In the genomic region with DNA sequence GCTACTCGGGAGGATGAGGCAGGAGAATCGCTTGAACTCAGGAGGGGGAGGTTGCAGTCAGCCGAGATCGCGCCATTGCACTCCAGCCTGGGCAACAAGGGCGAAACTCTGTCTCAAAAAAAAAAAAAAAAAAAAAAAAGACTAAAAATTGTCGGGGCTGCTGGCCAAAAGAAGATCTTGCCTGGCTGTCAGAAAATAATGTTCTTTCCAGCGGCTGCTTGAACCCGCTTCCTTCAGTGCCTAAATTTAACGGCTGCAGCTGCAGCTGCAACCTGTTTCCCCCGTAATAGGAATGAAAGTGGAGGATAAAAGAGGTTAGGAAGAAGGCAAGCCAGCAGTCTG, we compare ENCODE assay signal across 1 cellular context.
TF ChIP-seq lines count a peak whose summit lies in the region.

No MANE protein-coding gene starts in this region.

TF ChIP-seq in HepG2, 621 proteins besides CTCF, POLR2A, EP300 and RAD21 (continued from another document):
- TF ChIP-seq ZNF7 (CRISPR knock-in tag; IDR thresholded peaks at IDR 0.05), result 0 out of 2 replicates have a peak, but pooled peaks have one; percentile 21
- 0 out of 2 replicates have a peak, but pooled peaks have one; percentile 57 for TF ChIP-seq ZNF674 (CRISPR knock-in tag; IDR thresholded peaks at IDR 0.05; ENCODE audit: low read depth)
- TF ChIP-seq, protein P1, sequence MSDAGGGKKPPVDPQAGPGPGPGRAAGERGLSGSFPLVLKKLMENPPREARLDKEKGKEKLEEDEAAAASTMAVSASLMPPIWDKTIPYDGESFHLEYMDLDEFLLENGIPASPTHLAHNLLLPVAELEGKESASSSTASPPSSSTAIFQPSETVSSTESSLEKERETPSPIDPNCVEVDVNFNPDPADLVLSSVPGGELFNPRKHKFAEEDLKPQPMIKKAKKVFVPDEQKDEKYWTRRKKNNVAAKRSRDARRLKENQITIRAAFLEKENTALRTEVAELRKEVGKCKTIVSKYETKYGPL (CRISPR knock-in tag; IDR thresholded peaks at IDR 0.05), result peak; percentile 44; the same call in 1 of the 2 replicates
- peak; percentile 97; the same call in 1 of the 2 replicates for TF ChIP-seq ZNF136 (CRISPR knock-in tag; IDR thresholded peaks at IDR 0.05; ENCODE audit: low read depth)
- 0 out of 2 replicates have a peak, but pooled peaks have one; percentile 1 for TF ChIP-seq CHCHD3 (CRISPR knock-in tag; IDR thresholded peaks at IDR 0.05)
- TF ChIP-seq ZNF431 (CRISPR knock-in tag; IDR thresholded peaks at IDR 0.05; ENCODE audit: borderline replicate concordance, low read depth), result 0 out of 2 replicates have a peak, but pooled peaks have one; percentile 12
- TF ChIP-seq NFAT5 (CRISPR knock-in tag; IDR thresholded peaks at IDR 0.05), result 0 out of 2 replicates have a peak, but pooled peaks have one; percentile 11
- TF ChIP-seq, protein P2, sequence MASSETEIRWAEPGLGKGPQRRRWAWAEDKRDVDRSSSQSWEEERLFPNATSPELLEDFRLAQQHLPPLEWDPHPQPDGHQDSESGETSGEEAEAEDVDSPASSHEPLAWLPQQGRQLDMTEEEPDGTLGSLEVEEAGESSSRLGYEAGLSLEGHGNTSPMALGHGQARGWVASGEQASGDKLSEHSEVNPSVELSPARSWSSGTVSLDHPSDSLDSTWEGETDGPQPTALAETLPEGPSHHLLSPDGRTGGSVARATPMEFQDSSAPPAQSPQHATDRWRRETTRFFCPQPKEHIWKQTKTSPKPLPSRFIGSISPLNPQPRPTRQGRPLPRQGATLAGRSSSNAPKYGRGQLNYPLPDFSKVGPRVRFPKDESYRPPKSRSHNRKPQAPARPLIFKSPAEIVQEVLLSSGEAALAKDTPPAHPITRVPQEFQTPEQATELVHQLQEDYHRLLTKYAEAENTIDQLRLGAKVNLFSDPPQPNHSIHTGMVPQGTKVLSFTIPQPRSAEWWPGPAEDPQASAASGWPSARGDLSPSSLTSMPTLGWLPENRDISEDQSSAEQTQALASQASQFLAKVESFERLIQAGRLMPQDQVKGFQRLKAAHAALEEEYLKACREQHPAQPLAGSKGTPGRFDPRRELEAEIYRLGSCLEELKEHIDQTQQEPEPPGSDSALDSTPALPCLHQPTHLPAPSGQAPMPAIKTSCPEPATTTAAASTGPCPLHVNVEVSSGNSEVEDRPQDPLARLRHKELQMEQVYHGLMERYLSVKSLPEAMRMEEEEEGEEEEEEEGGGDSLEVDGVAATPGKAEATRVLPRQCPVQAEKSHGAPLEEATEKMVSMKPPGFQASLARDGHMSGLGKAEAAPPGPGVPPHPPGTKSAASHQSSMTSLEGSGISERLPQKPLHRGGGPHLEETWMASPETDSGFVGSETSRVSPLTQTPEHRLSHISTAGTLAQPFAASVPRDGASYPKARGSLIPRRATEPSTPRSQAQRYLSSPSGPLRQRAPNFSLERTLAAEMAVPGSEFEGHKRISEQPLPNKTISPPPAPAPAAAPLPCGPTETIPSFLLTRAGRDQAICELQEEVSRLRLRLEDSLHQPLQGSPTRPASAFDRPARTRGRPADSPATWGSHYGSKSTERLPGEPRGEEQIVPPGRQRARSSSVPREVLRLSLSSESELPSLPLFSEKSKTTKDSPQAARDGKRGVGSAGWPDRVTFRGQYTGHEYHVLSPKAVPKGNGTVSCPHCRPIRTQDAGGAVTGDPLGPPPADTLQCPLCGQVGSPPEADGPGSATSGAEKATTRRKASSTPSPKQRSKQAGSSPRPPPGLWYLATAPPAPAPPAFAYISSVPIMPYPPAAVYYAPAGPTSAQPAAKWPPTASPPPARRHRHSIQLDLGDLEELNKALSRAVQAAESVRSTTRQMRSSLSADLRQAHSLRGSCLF (CRISPR knock-in tag; IDR thresholded peaks at IDR 0.05; ENCODE audit: borderline replicate concordance), result 0 out of 2 replicates have a peak, but pooled peaks have one; percentile 29
- peak; percentile 83; the same call in 1 of the 2 replicates for TF ChIP-seq ZNF75D (CRISPR knock-in tag; IDR thresholded peaks at IDR 0.05; ENCODE audit: borderline replicate concordance)
